In the genomic region with DNA sequence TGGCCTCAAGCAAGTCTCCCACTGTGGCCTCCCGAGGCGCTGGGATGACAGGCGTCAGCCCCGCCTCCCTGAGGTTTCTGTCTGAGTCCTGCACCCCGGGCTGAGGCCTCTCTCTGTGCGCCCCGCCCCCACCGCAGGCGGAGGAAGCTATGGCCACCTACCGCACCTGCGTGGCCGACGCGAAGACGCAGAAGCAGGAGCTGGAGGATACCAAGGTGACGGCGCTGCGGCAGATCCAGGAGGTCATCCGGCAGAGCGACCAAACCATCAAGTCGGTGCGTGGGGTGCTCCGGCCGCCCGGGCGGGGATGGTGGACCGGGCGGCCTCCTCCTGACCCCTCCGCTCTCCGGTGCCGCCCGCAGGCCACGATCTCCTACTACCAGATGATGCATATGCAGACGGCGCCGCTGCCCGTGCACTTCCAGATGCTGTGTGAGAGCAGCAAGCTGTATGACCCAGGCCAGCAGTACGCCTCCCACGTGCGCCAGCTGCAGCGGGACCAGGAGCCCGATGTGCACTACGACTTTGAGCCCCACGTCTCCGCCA, we compare ENCODE assay signal across 10 cellular contexts. TPM values are rescaled to one million over a fixed set of nuclear protein-coding genes. Genes with fewer than 3 reads are reported as not detected.
DNase-seq lines count a peak whose midpoint lies in the region; ATAC-seq and TF ChIP-seq lines count a peak whose summit lies in the region.
"Had no signal": no experiment of that assay in that cellular context is flagged by ENCODE, and none has a peak within 500 bp of the region (broad histone marks: within the 10 kb centered on the region; RNA-seq: fewer than 3 reads in every experiment).

No MANE protein-coding gene starts in this region.

- H3K27me3 ChIP-seq in right cardiac atrium (ENCODE audit: control insufficient read depth, insufficient read depth) (no peaks in the 10 kb centered on the region), vagina (no peaks in the 10 kb centered on the region), PC-9 (ENCODE audit: insufficient read depth, low read depth) (no peaks in the 10 kb centered on the region)

- H3K4me3 Mint-ChIP-seq in activated T-helper 17 cell treated with anti-CD3 and anti-CD28 coated beads, Interleukin-2, amount 50 U/mL, for 72 hours = peak overlapping the region; percentile 32

- no peak overlapping the region for H3K27ac Mint-ChIP-seq in activated T-helper 17 cell treated with anti-CD3 and anti-CD28 coated beads, Interleukin-2, amount 50 U/mL, for 72 hours

- H3K27ac ChIP-seq in right cardiac atrium (ENCODE audit: low read length) (no peak overlapping the region), vagina (no peak overlapping the region), PC-9 (no peak overlapping the region)
- H3K27ac ChIP-seq: epithelial cell of prostate, tibial nerve had no signal

- TF ChIP-seq POLR2A in vagina (IDR thresholded peaks at IDR 0.05) = no peak

- H3K79me2 ChIP-seq in PC-9 (ENCODE audit: low read depth) = no peaks in the 10 kb centered on the region

- peaks cover 96% of the 10 kb centered on the region for H3K36me3 Mint-ChIP-seq in activated T-helper 17 cell treated with anti-CD3 and anti-CD28 coated beads, Interleukin-2, amount 50 U/mL, for 72 hours (ENCODE audit: low read depth)

- H3K9me3 ChIP-seq in right cardiac atrium (ENCODE audit: control insufficient read depth, low read length) (no peaks in the 10 kb centered on the region), mucosa of descending colon (no peaks in the 10 kb centered on the region), vagina (no peaks in the 10 kb centered on the region), PC-9 (ENCODE audit: insufficient read depth, low read depth) (no peaks in the 10 kb centered on the region)
- H3K9me3 ChIP-seq: tibial nerve had no signal

- no peaks in the 10 kb centered on the region for H3K9me2 ChIP-seq in PC-9 (ENCODE audit: insufficient read depth)

- POLR2A ChIA-PET in PC-9 (lab: Charles Lee; ENCODE audit: unreplicated experiment) = interaction anchor here (0.6 kb wide), 1 partner anchor 190 kb away, joined by 8 read pairs; no protein-coding TSS in a partner anchor

- H3K36me3 ChIP-seq in mucosa of descending colon (ENCODE audit: low read depth) = no peaks in the 10 kb centered on the region
- peaks cover 0 to 4% of the 10 kb centered on the region in 2 donors for H3K36me3 ChIP-seq in vagina
- no peaks in the 10 kb centered on the region for H3K36me3 ChIP-seq in PC-9 (ENCODE audit: low read depth)

- BruUV-seq in PC-9 (replicated peaks; lab: Mats Ljungman, UMichigan) = no TSS peak

- TF ChIP-seq CTCF in mucosa of descending colon (IDR thresholded peaks at IDR 0.05) = no peak
- TF ChIP-seq CTCF in vagina (IDR thresholded peaks at IDR 0.05) = no peak
- TF ChIP-seq CTCF in PC-9 (conservative IDR thresholded peaks at IDR 0.05) = no peak

- WGBS in right cardiac atrium = 89% methylated on average over 45 of the region's 45 CpGs

- no peaks in the 10 kb centered on the region for H3K27me3 Mint-ChIP-seq in activated T-helper 17 cell treated with anti-CD3 and anti-CD28 coated beads, Interleukin-2, amount 50 U/mL, for 72 hours

- H3K4me3 ChIP-seq in right cardiac atrium (ENCODE audit: low read length) = no peak overlapping the region
- H3K4me3 ChIP-seq in mucosa of descending colon = no peak overlapping the region
- H3K4me3 ChIP-seq in vagina = no peak overlapping the region
- H3K4me3 ChIP-seq in PC-9 = no peak overlapping the region
- H3K4me3 ChIP-seq: tibial nerve had no signal

- no peaks in the 10 kb centered on the region for H4K20me1 ChIP-seq in PC-9 (ENCODE audit: insufficient read depth)

- H3K4me1 ChIP-seq in right cardiac atrium (ENCODE audit: control insufficient read depth, insufficient read depth, low read length) (no peaks in the 10 kb centered on the region), mucosa of descending colon (ENCODE audit: low read depth) (peaks cover 43% of the 10 kb centered on the region), vagina (peaks cover 29% of the 10 kb centered on the region), PC-9 (replicated peaks; ENCODE audit: insufficient read depth) (0 out of 2 replicates have a peak, but pooled peaks cover 9% of the 10 kb centered on the region)

- H2AFZ ChIP-seq in PC-9 = no peak overlapping the region

- no peak for ATAC-seq in right cardiac atrium
- ATAC-seq in left cardiac atrium = no peak
- peak; percentile 19 for ATAC-seq in activated T-helper 17 cell treated with anti-CD3 and anti-CD28 coated beads, Interleukin-2, amount 50 U/mL, for 72 hours (replicated peaks)
- ATAC-seq in mucosa of descending colon = no peak
- ATAC-seq in GM19463 (IDR thresholded peaks at IDR 0.05; ENCODE audit: unreplicated experiment) = no peak

- H3K4me1 Mint-ChIP-seq in activated T-helper 17 cell treated with anti-CD3 and anti-CD28 coated beads, Interleukin-2, amount 50 U/mL, for 72 hours = peaks cover 9% of the 10 kb centered on the region

- intact Hi-C loops in right cardiac atrium (cut with DNase I) (no loop called here), left cardiac atrium (cut with DNase I) (no loop called here), mucosa of descending colon (cut with DNase I, micrococcal nuclease) (no loop called here), vagina (cut with DNase I) (no loop called here), PC-9 (cut with micrococcal nuclease; ENCODE audit: unreplicated experiment) (no loop called here)

- peak in 2 of 3 donors; percentile 61 for DNase-seq in right cardiac atrium
- DNase-seq in left cardiac atrium = no peak
- DNase-seq in mucosa of descending colon = peak; percentile 38 to 83 (median 69)
- DNase-seq in vagina (ENCODE audit: extremely low spot score in 2 of 2) = no peak
- DNase-seq in PC-9 = no peak
- no peak for DNase-seq in NCI-H1417 treated with DMSO at 0.1 percent for 48 hours (lab: John Stamatoyannopoulos, UW)

- H3K4me2 ChIP-seq in PC-9 = no peak overlapping the region

- CTCF ChIA-PET in PC-9 (lab: Charles Lee) = no interaction called here

- peaks cover 16% of the 10 kb centered on the region; the same call in 1 of the 2 replicates for H3F3A ChIP-seq in PC-9 (ENCODE audit: insufficient read depth, low read depth)

- H3K9me3 Mint-ChIP-seq in activated T-helper 17 cell treated with anti-CD3 and anti-CD28 coated beads, Interleukin-2, amount 50 U/mL, for 72 hours = no peaks in the 10 kb centered on the region

RNA-seq across cellular contexts. Expression of a gene that starts 12.7 kb away (rescaled TPM):
- 10 to 100 TPM in 1 of 4 donors, 1 to 10 TPM in 3; 7.7 to 10.4 (median 9.2) TPM for total RNA-seq in right cardiac atrium
- polyA plus RNA-seq in right cardiac atrium = 5.9 TPM
- 10 to 100 TPM; 10.6 to 12.6 TPM for total RNA-seq in left cardiac atrium
- 100 to 1,000 TPM; 211 to 310 TPM for total RNA-seq in activated T-helper 17 cell treated with anti-CD3 and anti-CD28 coated beads, Interleukin-2, amount 50 U/mL, for 72 hours
- 10 to 100 TPM; 33.9 to 64.3 (median 58.8) TPM for total RNA-seq in mucosa of descending colon
- total RNA-seq in vagina = 36.8 TPM
- 20.2 and 20.6 TPM in 2 replicates for total RNA-seq in PC-9 (2021)

RNA-seq across cellular contexts. Expression of a gene that starts 15.5 kb away (rescaled TPM):
- total RNA-seq in right cardiac atrium (100 to 1,000 TPM; 110 to 145 (median 131) TPM), left cardiac atrium (100 to 1,000 TPM; 142 to 143 TPM), mucosa of descending colon (100 to 1,000 TPM; 108 to 138 (median 133) TPM), vagina (83.7 TPM), PC-9 (2021) (180 and 237 TPM in 2 replicates)
- polyA plus RNA-seq in right cardiac atrium = 179 TPM
- 100 to 1,000 TPM; 155 to 248 TPM for total RNA-seq in activated T-helper 17 cell treated with anti-CD3 and anti-CD28 coated beads, Interleukin-2, amount 50 U/mL, for 72 hours

RNA-seq across cellular contexts. Expression of a gene that starts 24.2 kb away (rescaled TPM):
- 100 to 1,000 TPM; 300 to 374 (median 359) TPM for total RNA-seq in right cardiac atrium
- polyA plus RNA-seq in right cardiac atrium = 713 TPM
- total RNA-seq in left cardiac atrium = 100 to 1,000 TPM; 378 to 432 TPM
- 100 to 1,000 TPM; 110 to 170 TPM for total RNA-seq in activated T-helper 17 cell treated with anti-CD3 and anti-CD28 coated beads, Interleukin-2, amount 50 U/mL, for 72 hours
- total RNA-seq in mucosa of descending colon = 100 to 1,000 TPM; 126 to 187 (median 144) TPM
- total RNA-seq in vagina = 524 TPM
- total RNA-seq in PC-9 (2021) = 465 and 489 TPM in 2 replicates

RNA-seq across cellular contexts. Expression of a gene that starts 39.7 kb away (rescaled TPM):
- 10 to 100 TPM in 1 of 4 donors, 1 to 10 TPM in 3; 7.3 to 10.4 (median 8.7) TPM for total RNA-seq in right cardiac atrium
- 9.1 TPM for polyA plus RNA-seq in right cardiac atrium
- total RNA-seq in left cardiac atrium = 10 to 100 TPM in 1 of 2 donors, 1 to 10 TPM in 1; 7.7 to 10.0 TPM
- 10 to 100 TPM; 21.8 to 31.2 TPM for total RNA-seq in activated T-helper 17 cell treated with anti-CD3 and anti-CD28 coated beads, Interleukin-2, amount 50 U/mL, for 72 hours
- 10 to 100 TPM; 23.5 to 25.6 (median 25.6) TPM for total RNA-seq in mucosa of descending colon
- total RNA-seq in vagina = 29.5 TPM
- total RNA-seq in PC-9 (2021) = 29.9 and 32.0 TPM in 2 replicates

RNA-seq across cellular contexts. Expression of a gene that starts 53.2 kb away (rescaled TPM):
- 10 to 100 TPM; 57.4 to 75.9 (median 63.8) TPM for total RNA-seq in right cardiac atrium
- 52.1 TPM for polyA plus RNA-seq in right cardiac atrium
- 10 to 100 TPM; 74.4 to 83.8 TPM for total RNA-seq in left cardiac atrium
- 100 to 1,000 TPM; 152 to 246 TPM for total RNA-seq in activated T-helper 17 cell treated with anti-CD3 and anti-CD28 coated beads, Interleukin-2, amount 50 U/mL, for 72 hours
- 10 to 100 TPM; 65.0 to 88.8 (median 84.7) TPM for total RNA-seq in mucosa of descending colon
- total RNA-seq in vagina = 76.1 TPM
- total RNA-seq in PC-9 (2021) = 168 and 206 TPM in 2 replicates

Comparison
In these comparisons a context has a peak if more than half of its experiments do, and no peak if none do; other contexts are left out.
1. DNase-seq: peak in right cardiac atrium (2 of 3) and mucosa of descending colon (3 of 3); none in left cardiac atrium (single experiment), vagina (0 of 2), PC-9 (0 of 2) and NCI-H1417 treated with DMSO at 0.1 percent for 48 hours (single experiment).